24 cellular contexts compared by ENCODE assay signal in the genomic region with DNA sequence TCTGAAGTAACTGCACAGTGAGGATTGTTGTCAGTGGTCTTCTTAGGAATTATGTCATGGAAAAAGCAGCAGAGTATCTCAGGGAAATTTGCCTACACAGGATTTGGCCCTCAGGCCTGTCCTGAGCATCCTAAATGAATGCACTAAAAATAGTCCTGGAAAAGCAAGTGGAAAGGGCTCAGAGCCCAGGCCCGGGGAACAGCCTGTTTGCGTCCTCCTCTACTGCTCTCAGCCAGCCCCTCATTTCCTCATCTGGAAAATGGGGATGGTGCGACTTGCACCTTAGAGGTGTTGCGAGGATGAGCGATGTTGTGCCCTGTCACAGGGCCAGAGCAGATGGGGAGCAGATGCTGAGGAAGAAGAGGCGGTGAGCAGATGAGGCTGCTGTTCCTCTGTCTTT. TPM values are rescaled to one million over a fixed set of nuclear protein-coding genes. Genes with fewer than 3 reads are reported as not detected.
DNase-seq lines count a peak whose midpoint lies in the region; ATAC-seq and TF ChIP-seq lines count a peak whose summit lies in the region.
"Had no signal": no experiment of that assay in that cellular context is flagged by ENCODE, and none has a peak within 500 bp of the region (broad histone marks: within the 10 kb centered on the region; RNA-seq: fewer than 3 reads in every experiment).

No MANE protein-coding gene starts in this region.

- no peak overlapping the region for H3K4me3 ChIP-seq in dorsolateral prefrontal cortex
- H3K4me3 ChIP-seq in right cardiac atrium (ENCODE audit: low read length), result no peak overlapping the region
- H3K4me3 ChIP-seq: adrenal gland, spleen had no signal

- peaks cover 21% of the 10 kb centered on the region for H3K4me1 ChIP-seq in right cardiac atrium (ENCODE audit: control insufficient read depth, insufficient read depth, low read length)

- H3K36me3 Mint-ChIP-seq in stimulated activated effector memory CD8-positive, alpha-beta T cell treated with anti-CD3 and anti-CD28 coated beads, Interleukin-12 subunit alpha, Interleukin-12 subunit beta, amount 100 ng/mL, for 72 hours, result peaks cover 46% of the 10 kb centered on the region

- H3K9me3 Mint-ChIP-seq in stimulated activated effector memory CD8-positive, alpha-beta T cell treated with anti-CD3 and anti-CD28 coated beads, Interleukin-12 subunit alpha, Interleukin-12 subunit beta, amount 100 ng/mL, for 72 hours, result no peaks in the 10 kb centered on the region
- H3K9me3 Mint-ChIP-seq: CD14-positive monocyte; IgD-negative memory B cell; T-helper 2 cell treated with Interferon-gamma antibody and Interleukin-4, amounts not matched to agents 5 μg/mL and 100 μg/mL, for 36 hours; type B pancreatic cell had no signal

- no peak for TF ChIP-seq CTCF in dorsolateral prefrontal cortex (IDR thresholded peaks at IDR 0.05 in 54 of 56, conservative IDR thresholded peaks at IDR 0.05 in 2 of 56; ENCODE audit: low read depth in 1 of 56, partially characterized antibody in 56 of 56)

- H3K27me3 ChIP-seq in dorsolateral prefrontal cortex (no peaks in the 10 kb centered on the region), right cardiac atrium (ENCODE audit: control insufficient read depth, insufficient read depth) (no peaks in the 10 kb centered on the region)
- H3K27me3 ChIP-seq: adrenal gland, spleen had no signal

- peaks cover 41% of the 10 kb centered on the region for H3K4me1 Mint-ChIP-seq in stimulated activated effector memory CD8-positive, alpha-beta T cell treated with anti-CD3 and anti-CD28 coated beads, Interleukin-12 subunit alpha, Interleukin-12 subunit beta, amount 100 ng/mL, for 72 hours

- ATAC-seq in right cardiac atrium, result peak in 1 of 2 donors; percentile 42
- no peak for ATAC-seq in stimulated activated effector memory CD8-positive, alpha-beta T cell treated with anti-CD3 and anti-CD28 coated beads, Interleukin-12 subunit alpha, Interleukin-12 subunit beta, amount 100 ng/mL, for 72 hours
- no peak for ATAC-seq in HG02970 (IDR thresholded peaks at IDR 0.05; ENCODE audit: low FRiP score, unreplicated experiment)
- ATAC-seq in GM19463 (IDR thresholded peaks at IDR 0.05; ENCODE audit: unreplicated experiment), result no peak
- ATAC-seq: stimulated activated naive CD8-positive, alpha-beta T cell treated with anti-CD3 and anti-CD28 coated beads, Interleukin-15, Interleukin-2, amounts not matched to agents 100 U/mL and 50 U/mL, for 24 hours had no signal

- H3K27ac ChIP-seq in dorsolateral prefrontal cortex, result peak overlapping the region in 54 of 59 donors; percentile 3 to 81 (median 60)
- peak overlapping the region; percentile 54 for H3K27ac ChIP-seq in right cardiac atrium (ENCODE audit: low read length)
- H3K27ac ChIP-seq: adrenal gland, spleen, VCaP had no signal

- 56% methylated on average over 6 of the region's 6 CpGs for WGBS in right cardiac atrium

- H3K9me3 ChIP-seq in right cardiac atrium (ENCODE audit: control insufficient read depth, low read length), result no peaks in the 10 kb centered on the region
- H3K9me3 ChIP-seq: adrenal gland, spleen had no signal

- intact Hi-C loops in dorsolateral prefrontal cortex (cut with DNase I) (loop anchor here in 1 of 2 donors (10.0 kb wide), 1 partner anchor 307 kb away; no protein-coding TSS in a partner anchor), right cardiac atrium (cut with DNase I) (loop anchor here in 1 of 4 donors (10.0 kb wide), 1 partner anchor 427 kb away; no protein-coding TSS in a partner anchor)

- H3K27ac Mint-ChIP-seq in stimulated activated effector memory CD8-positive, alpha-beta T cell treated with anti-CD3 and anti-CD28 coated beads, Interleukin-12 subunit alpha, Interleukin-12 subunit beta, amount 100 ng/mL, for 72 hours, result peak overlapping the region; percentile 78
- H3K27ac Mint-ChIP-seq: T-helper 2 cell treated with Interferon-gamma antibody and Interleukin-4, amounts not matched to agents 5 μg/mL and 100 μg/mL, for 36 hours; type B pancreatic cell had no signal

- in situ Hi-C loops in G401 (cut with HindIII; ENCODE audit: low sequenced_read_pairs), result no loop called here

- no peak overlapping the region for H3K4me3 Mint-ChIP-seq in stimulated activated effector memory CD8-positive, alpha-beta T cell treated with anti-CD3 and anti-CD28 coated beads, Interleukin-12 subunit alpha, Interleukin-12 subunit beta, amount 100 ng/mL, for 72 hours
- H3K4me3 Mint-ChIP-seq: CD14-positive monocyte; IgD-negative memory B cell; T-helper 2 cell treated with Interferon-gamma antibody and Interleukin-4, amounts not matched to agents 5 μg/mL and 100 μg/mL, for 36 hours; type B pancreatic cell had no signal

- DNase-seq in G401 (ENCODE audit: low spot score) (peak; percentile 25), dorsolateral prefrontal cortex (no peak), right cardiac atrium (peak in 1 of 3 donors; percentile 63), NCI-H748 (lab: John Stamatoyannopoulos, UW; ENCODE audit: unreplicated experiment) (no peak)
- no peak for DNase-seq in stimulated activated effector memory CD8-positive, alpha-beta T cell treated with anti-CD3 and anti-CD28 coated beads, Interleukin-12 subunit alpha, Interleukin-12 subunit beta, amount 100 ng/mL, for 72 hours (ENCODE audit: low spot score in 2 of 2)
- DNase-seq in stimulated activated CD4-positive, alpha-beta T cell treated with anti-CD3 and anti-CD28 coated beads, Interleukin-1b, Interleukin-23, amount 100 ng/mL, for 48 hours, result no peak
- DNase-seq: ACHN; activated CD4-positive, alpha-beta T cell treated with anti-CD3 and anti-CD28 coated beads, Interleukin-2, amount 50 U/mL, for 48 hours; activated gamma-delta T cell; adrenal gland; caudate nucleus; hippocampal formation; NCI-H1417; NCI-H446 treated with DMSO at 0.1 percent for 48 hours; spleen; stimulated activated CD4-positive, alpha-beta T cell treated with anti-CD3 and anti-CD28 coated beads, Interleukin-4, amount 100 ng/mL, for 24 hours; stimulated activated naive CD8-positive, alpha-beta T cell treated with anti-CD3 and anti-CD28 coated beads, Interleukin-15, Interleukin-2, amounts not matched to agents 100 U/mL and 50 U/mL, for 24 hours had no signal

RNA-seq across cellular contexts. Expression of a gene that starts 21.6 kb away (rescaled TPM):
- 8.0 and 9.1 TPM in 2 replicates for total RNA-seq in G401 (2014; rRNA removed; shearing (Covaris generic))
- total RNA-seq in dorsolateral prefrontal cortex (10 to 100 TPM; 13.4 to 39.6 (median 21.1) TPM), right cardiac atrium (10 to 100 TPM; 12.6 to 19.3 (median 15.7) TPM)
- polyA plus RNA-seq in right cardiac atrium, result 13.2 TPM
